Comparison of ENCODE assay signal across 13 cellular contexts in genomic region chr12:87384226-87384625, GRCh38.
DNase-seq lines count a peak whose midpoint lies in the region; ATAC-seq and TF ChIP-seq lines count a peak whose summit lies in the region.
"Had no signal": no experiment of that assay in that cellular context is flagged by ENCODE, and none has a peak within 500 bp of the region (broad histone marks: within the 10 kb centered on the region; RNA-seq: fewer than 3 reads in every experiment).

No MANE protein-coding gene starts in this region.

- RAD21 ChIA-PET in HCT116 (lab: Charles Lee; ENCODE audit: low non-redundant PET in 1 of 2, low total read pairs in 2 of 2, uncharacterized antibody in 2 of 2, unreplicated experiment in 2 of 2) = no interaction called here

- DNase-seq in HCT116 (ENCODE audit: low read depth, low spot score) (no peak), SK-MEL-5 (ENCODE audit: low read depth, low spot score) (peak; percentile 33), left colon (no peak), transverse colon (no peak), iPS-NIHi7 (ENCODE audit: extremely low spot score) (no peak), posterior vena cava (ENCODE audit: low spot score) (no peak)
- DNase-seq: Calu3; CD8-positive, alpha-beta T cell; DMS79 treated with DMSO at 0.1 percent for 48 hours; GF-D8; GOT3; H7 had no signal

- H3K4me3 ChIP-seq in HCT116 (replicated peaks in 1 of 2; ENCODE audit: low read depth in 1 of 2, low read length in 2 of 2) = no peak overlapping the region
- H3K4me3 ChIP-seq in transverse colon = no peak overlapping the region
- H3K4me3 ChIP-seq: BLaER1 treated with 17β-estradiol and CSF1 and Interleukin-3, amounts not matched to agents 10 nM and 100 nM had no signal

- TF ChIP-seq RAD21 in HCT116 (IDR thresholded peaks at IDR 0.05; ENCODE audit: low read depth) = no peak

- no peak for TF ChIP-seq CTCF in HCT116 (IDR thresholded peaks at IDR 0.05 in 2 of 3, conservative IDR thresholded peaks at IDR 0.05 in 1 of 3; ENCODE audit: borderline replicate concordance in 1 of 3, insufficient read depth in 1 of 3, low read depth in 2 of 3, low read length in 2 of 3)
- TF ChIP-seq CTCF in transverse colon (IDR thresholded peaks at IDR 0.05) = no peak

- H3K9ac ChIP-seq in HCT116 (ENCODE audit: low read length) = no peak overlapping the region
- H3K9ac ChIP-seq: BLaER1 treated with 17β-estradiol and CSF1 and Interleukin-3, amounts not matched to agents 10 nM and 100 nM had no signal

- no peaks in the 10 kb centered on the region for H3K79me2 ChIP-seq in HCT116 (ENCODE audit: insufficient read depth, low read length)

- H3K9me2 ChIP-seq in HCT116 (ENCODE audit: insufficient read depth) = no peaks in the 10 kb centered on the region

- no peak for TF ChIP-seq POLR2A in HCT116 (IDR thresholded peaks at IDR 0.05; ENCODE audit: borderline replicate concordance, extremely low read depth, insufficient read depth, insufficient read length)
- TF ChIP-seq POLR2A in transverse colon (IDR thresholded peaks at IDR 0.05) = no peak

- H4K20me1 ChIP-seq in HCT116 (ENCODE audit: insufficient read depth) = no peaks in the 10 kb centered on the region
- H4K20me1 ChIP-seq: BLaER1 treated with 17β-estradiol and CSF1 and Interleukin-3, amounts not matched to agents 10 nM and 100 nM had no signal

- no peak overlapping the region for H3K27ac ChIP-seq in HCT116 (ENCODE audit: low read depth, low read length)
- H3K27ac ChIP-seq in transverse colon = peak overlapping the region; percentile 49 to 76 (median 62)
- H3K27ac ChIP-seq: BLaER1 treated with 17β-estradiol and CSF1 and Interleukin-3, amounts not matched to agents 10 nM and 100 nM had no signal

- 41 to 62% methylated on average over 3 of the region's 3 CpGs for WGBS in transverse colon (ENCODE audit: low coverage in 1 of 2), 2 donors

- H3K27me3 ChIP-seq in HCT116 (ENCODE audit: insufficient read depth, low read length) (no peaks in the 10 kb centered on the region), transverse colon (no peaks in the 10 kb centered on the region)
- H3K27me3 ChIP-seq: BLaER1 treated with 17β-estradiol and CSF1 and Interleukin-3, amounts not matched to agents 10 nM and 100 nM had no signal

- peak overlapping the region; percentile 26 for H2AFZ ChIP-seq in HCT116 (ENCODE audit: low read depth, low read length, poor library complexity, severe bottlenecking)

- BruUV-seq in HCT116 (replicated peaks; lab: Mats Ljungman, UMichigan) = no TSS peak

- peaks cover 0 to 10% of the 10 kb centered on the region in 2 experiments; a peak in 2 of 4 replicates for H3K4me1 ChIP-seq in HCT116 (ENCODE audit: control insufficient read depth in 1 of 2, insufficient read depth in 2 of 2, low read length in 2 of 2)
- H3K4me1 ChIP-seq in transverse colon = peaks cover 0 to 16% (median 3%) of the 10 kb centered on the region in 4 donors

- POLR2A ChIA-PET in HCT116 (lab: Charles Lee) = no interaction called here

- no peaks in the 10 kb centered on the region for H3K36me3 ChIP-seq in HCT116 (ENCODE audit: control insufficient read depth in 1 of 2, insufficient read depth in 2 of 2, low read length in 2 of 2)
- H3K36me3 ChIP-seq in transverse colon = no peaks in the 10 kb centered on the region
- H3K36me3 ChIP-seq: BLaER1 treated with 17β-estradiol and CSF1 and Interleukin-3, amounts not matched to agents 10 nM and 100 nM had no signal

- CTCF ChIA-PET in HCT116 (lab: Charles Lee) = no interaction called here

- H3K9me3 ChIP-seq in HCT116 (ENCODE audit: control insufficient read depth in 1 of 2, insufficient read depth in 1 of 2, low read depth in 1 of 2, low read length in 2 of 2) = no peaks in the 10 kb centered on the region
- no peaks in the 10 kb centered on the region for H3K9me3 ChIP-seq in transverse colon
- H3K9me3 ChIP-seq: BLaER1 treated with 17β-estradiol and CSF1 and Interleukin-3, amounts not matched to agents 10 nM and 100 nM had no signal

- in situ Hi-C loops in SK-MEL-5 (cut with HindIII; ENCODE audit: low pct_unique_long_range_greater_than_20kb, low sequenced_read_pairs) = no loop called here
- in situ Hi-C loops in transverse colon (cut with MboI; ENCODE audit: low pct_ligation_motif_present in 1 of 4, low pct_unique_long_range_greater_than_20kb in 1 of 4, low sequenced_read_pairs in 3 of 4) = no loop called here

- TF ChIP-seq EP300 in transverse colon (IDR thresholded peaks at IDR 0.05; ENCODE audit: low read depth) = no peak

- no peak for ATAC-seq in HCT116
- ATAC-seq in left colon = peak; percentile 74
- ATAC-seq: CD8-positive, alpha-beta T cell had no signal

- intact Hi-C loops in HCT116 (cut with micrococcal nuclease) (no loop called here), left colon (cut with DNase I, micrococcal nuclease) (no loop called here), transverse colon (cut with DNase I; ENCODE audit: low total_unique reads) (no loop called here), posterior vena cava (cut with DNase I) (no loop called here)

- H3K4me2 ChIP-seq in HCT116 (ENCODE audit: low read length) = no peak overlapping the region

TF ChIP-seq in HCT116, 20 proteins besides CTCF, POLR2A, EP300 and RAD21:
- TF ChIP-seq SRF (IDR thresholded peaks at IDR 0.05; ENCODE audit: low read depth) (no peak), CEBPB (IDR thresholded peaks at IDR 0.05; ENCODE audit: low read depth) (no peak), EZH2phosphoT487 (IDR thresholded peaks at IDR 0.05; ENCODE audit: borderline replicate concordance) (no peak), POLR2AphosphoS5 (IDR thresholded peaks at IDR 0.05; ENCODE audit: low read depth, low read length) (no peak), FOSL1 (IDR thresholded peaks at IDR 0.05; ENCODE audit: low read depth) (no peak), EGR1 (IDR thresholded peaks at IDR 0.05; ENCODE audit: low read depth) (no peak), SP1 (IDR thresholded peaks at IDR 0.05; ENCODE audit: low read depth) (no peak), SIN3A (IDR thresholded peaks at IDR 0.05; ENCODE audit: low read depth) (no peak), MAX (IDR thresholded peaks at IDR 0.05) (no peak), CBX3 (IDR thresholded peaks at IDR 0.05; ENCODE audit: low read depth) (no peak), ZFX (IDR thresholded peaks at IDR 0.05) (no peak), YY1 (IDR thresholded peaks at IDR 0.05; ENCODE audit: extremely low read depth, insufficient replicate concordance, low read depth, low read length) (no peak), REST (IDR thresholded peaks at IDR 0.05; ENCODE audit: low read depth) (no peak), EZH2 (IDR thresholded peaks at IDR 0.05) (no peak), ZNF274 (IDR thresholded peaks at IDR 0.05; ENCODE audit: low read depth, low read length) (no peak), JUND (IDR thresholded peaks at IDR 0.05) (no peak), ATF3 (IDR thresholded peaks at IDR 0.05) (no peak), TCF7L2 (IDR thresholded peaks at IDR 0.05; ENCODE audit: borderline replicate concordance, extremely low read depth, insufficient read depth, insufficient read length) (no peak), ELF1 (IDR thresholded peaks at IDR 0.05; ENCODE audit: borderline replicate concordance, low read depth) (no peak), ZBTB33 (IDR thresholded peaks at IDR 0.05; ENCODE audit: extremely low read depth, insufficient replicate concordance, low read length) (no peak)
